ENCODE assay signal across 8 cellular contexts in the genomic region with DNA sequence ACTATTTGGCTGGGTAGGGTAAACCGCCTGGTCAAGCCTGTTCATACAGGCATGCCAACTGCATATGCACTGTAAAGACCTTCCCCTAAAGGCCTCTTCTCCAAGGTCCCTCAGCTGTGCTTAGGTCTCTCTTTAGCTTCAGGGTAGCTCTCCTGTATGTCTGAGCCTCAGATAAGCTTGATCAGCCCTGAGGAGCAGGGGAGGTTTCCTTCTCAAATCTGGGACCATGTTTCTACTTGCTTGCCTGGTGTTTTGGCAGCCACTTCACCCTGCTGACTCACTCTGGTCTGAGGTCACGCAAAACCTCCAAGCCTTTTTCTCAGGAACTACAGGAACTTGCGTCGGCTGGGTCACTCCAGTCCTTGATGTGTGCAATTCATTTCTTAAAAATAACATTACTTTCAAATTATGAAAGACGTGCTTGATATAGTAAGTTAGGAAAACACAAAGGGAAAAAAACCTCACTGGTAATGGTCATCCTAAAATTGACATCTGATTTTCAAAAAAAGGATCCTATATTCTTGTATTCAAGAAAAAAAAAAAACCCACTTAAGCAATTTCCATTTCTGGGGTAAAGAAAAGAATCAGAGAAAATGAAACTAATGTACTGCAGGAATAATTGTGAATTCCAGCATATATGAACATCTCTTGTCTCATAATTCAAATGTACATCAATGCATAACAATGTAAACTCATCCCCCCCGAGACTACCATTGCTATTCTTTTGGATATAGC. TPM values are rescaled to one million over a fixed set of nuclear protein-coding genes. Genes with fewer than 3 reads are reported as not detected.
DNase-seq lines count a peak whose midpoint lies in the region; ATAC-seq and TF ChIP-seq lines count a peak whose summit lies in the region.

No MANE protein-coding gene starts in this region.

- H3K27me3 Mint-ChIP-seq in activated naive CD8-positive, alpha-beta T cell treated with anti-CD3 and anti-CD28 coated beads, Interleukin-2, amount 10 ng/mL, durations not matched to agents 7 days and 5 days = peaks cover 1% of the 10 kb centered on the region
- peaks cover 4% of the 10 kb centered on the region for H3K27me3 Mint-ChIP-seq in endothelial cell (ENCODE audit: unreplicated experiment)

- H3K4me3 ChIP-seq in BLaER1 treated with 17β-estradiol and CSF1 and Interleukin-3, amounts not matched to agents 10 nM and 100 nM = peak overlapping the region in 4 of 10 experiments; percentile 15 to 35 (median 24); a peak in 4 of 20 replicates
- no peak overlapping the region for H3K4me3 ChIP-seq in MG63
- H3K4me3 ChIP-seq in right cardiac atrium (ENCODE audit: low read length) = no peak overlapping the region

- intact Hi-C loops in right cardiac atrium (cut with DNase I) = no loop called here

- peak overlapping the region; percentile 89 to 99 (median 97) for H3K4me2 ChIP-seq in BLaER1 treated with 17β-estradiol and CSF1 and Interleukin-3, amounts not matched to agents 10 nM and 100 nM

- peak overlapping the region; percentile 49 for H3K4me3 Mint-ChIP-seq in activated naive CD8-positive, alpha-beta T cell treated with anti-CD3 and anti-CD28 coated beads, Interleukin-2, amount 10 ng/mL, durations not matched to agents 7 days and 5 days
- no peak overlapping the region for H3K4me3 Mint-ChIP-seq in endothelial cell (ENCODE audit: unreplicated experiment)

- H3K27ac Mint-ChIP-seq in activated naive CD8-positive, alpha-beta T cell treated with anti-CD3 and anti-CD28 coated beads, Interleukin-2, amount 10 ng/mL, durations not matched to agents 7 days and 5 days = peak overlapping the region; percentile 17
- H3K27ac Mint-ChIP-seq in endothelial cell (ENCODE audit: unreplicated experiment) = no peak overlapping the region

- DNase-seq in MG63 = peak; percentile 88
- no peak for DNase-seq in activated naive CD8-positive, alpha-beta T cell treated with anti-CD3 and anti-CD28 coated beads, Interleukin-2, amount 10 ng/mL, durations not matched to agents 7 days and 5 days
- DNase-seq in right cardiac atrium = peak; percentile 82 to 89 (median 83)
- DNase-seq in stimulated activated CD4-positive, alpha-beta T cell treated with anti-CD3 and anti-CD28 coated beads, Interleukin-4, amount 100 ng/mL, for 1 hour = peak; percentile 19
- DNase-seq in endothelial cell (ENCODE audit: low spot score) = no peak
- no peak for DNase-seq in NCI-H1417 (lab: John Stamatoyannopoulos, UW)

- no peaks in the 10 kb centered on the region for H4K20me1 ChIP-seq in BLaER1 treated with 17β-estradiol and CSF1 and Interleukin-3, amounts not matched to agents 10 nM and 100 nM

- peaks cover 73 to 98% (median 95%) of the 10 kb centered on the region in 10 experiments for H3K4me1 ChIP-seq in BLaER1 treated with 17β-estradiol and CSF1 and Interleukin-3, amounts not matched to agents 10 nM and 100 nM
- H3K4me1 ChIP-seq in right cardiac atrium (ENCODE audit: control insufficient read depth, insufficient read depth, low read length) = peaks cover 14% of the 10 kb centered on the region

- 42% methylated on average over 6 of the region's 6 CpGs for WGBS in right cardiac atrium

- no peak for TF ChIP-seq CTCF in endothelial cell (IDR thresholded peaks at IDR 0.05; ENCODE audit: unreplicated experiment)

- H3K36me3 Mint-ChIP-seq in activated naive CD8-positive, alpha-beta T cell treated with anti-CD3 and anti-CD28 coated beads, Interleukin-2, amount 10 ng/mL, durations not matched to agents 7 days and 5 days = peaks cover 2% of the 10 kb centered on the region
- no peaks in the 10 kb centered on the region for H3K36me3 Mint-ChIP-seq in endothelial cell (ENCODE audit: low read depth, unreplicated experiment)

- no peak for TF ChIP-seq POLR2A in GM18505 (IDR thresholded peaks at IDR 0.05; ENCODE audit: borderline replicate concordance, extremely low read depth, insufficient read depth, insufficient read length)

- peak overlapping the region; percentile 53 to 96 (median 85); a peak in 21 of 22 replicates for H3K9ac ChIP-seq in BLaER1 treated with 17β-estradiol and CSF1 and Interleukin-3, amounts not matched to agents 10 nM and 100 nM

- peaks cover 51% of the 10 kb centered on the region for H3K4me1 Mint-ChIP-seq in activated naive CD8-positive, alpha-beta T cell treated with anti-CD3 and anti-CD28 coated beads, Interleukin-2, amount 10 ng/mL, durations not matched to agents 7 days and 5 days
- H3K4me1 Mint-ChIP-seq in endothelial cell (ENCODE audit: unreplicated experiment) = peaks cover 9% of the 10 kb centered on the region

- H3K27ac ChIP-seq in BLaER1 treated with 17β-estradiol and CSF1 and Interleukin-3, amounts not matched to agents 10 nM and 100 nM = peak overlapping the region; percentile 51 to 100 (median 99)
- peak overlapping the region; percentile 93 for H3K27ac ChIP-seq in right cardiac atrium (ENCODE audit: low read length)

- peak; percentile 35 for ATAC-seq in activated naive CD8-positive, alpha-beta T cell treated with anti-CD3 and anti-CD28 coated beads, Interleukin-2, amount 10 ng/mL, durations not matched to agents 7 days and 5 days (ENCODE audit: low read depth)
- peak; percentile 78 to 80 for ATAC-seq in right cardiac atrium
- ATAC-seq in GM18505 (IDR thresholded peaks at IDR 0.05; ENCODE audit: unreplicated experiment) = no peak

- H3K36me3 ChIP-seq in BLaER1 treated with 17β-estradiol and CSF1 and Interleukin-3, amounts not matched to agents 10 nM and 100 nM = 0 out of 22 replicates have a peak, but pooled peaks cover 0 to 6% (median 0%) of the 10 kb centered on the region in 11 experiments
- H3K36me3 ChIP-seq in MG63 = no peaks in the 10 kb centered on the region

- no peaks in the 10 kb centered on the region for H3K27me3 ChIP-seq in BLaER1 treated with 17β-estradiol and CSF1 and Interleukin-3, amounts not matched to agents 10 nM and 100 nM
- no peaks in the 10 kb centered on the region for H3K27me3 ChIP-seq in MG63
- H3K27me3 ChIP-seq in right cardiac atrium (ENCODE audit: control insufficient read depth, insufficient read depth) = no peaks in the 10 kb centered on the region

- H3K9me3 ChIP-seq in BLaER1 treated with 17β-estradiol and CSF1 and Interleukin-3, amounts not matched to agents 10 nM and 100 nM (replicated peaks in 1 of 11) = no peaks in the 10 kb centered on the region
- H3K9me3 ChIP-seq in MG63 (no peaks in the 10 kb centered on the region), right cardiac atrium (ENCODE audit: control insufficient read depth, low read length) (no peaks in the 10 kb centered on the region)

- no peaks in the 10 kb centered on the region for H3K9me3 Mint-ChIP-seq in activated naive CD8-positive, alpha-beta T cell treated with anti-CD3 and anti-CD28 coated beads, Interleukin-2, amount 10 ng/mL, durations not matched to agents 7 days and 5 days
- H3K9me3 Mint-ChIP-seq in endothelial cell (ENCODE audit: unreplicated experiment) = no peaks in the 10 kb centered on the region

- POLR2A ChIA-PET in activated naive CD8-positive, alpha-beta T cell treated with anti-CD3 and anti-CD28 coated beads, Interleukin-2, amount 10 ng/mL, durations not matched to agents 7 days and 5 days (lab: Charles Lee) = interaction anchor here (0.7 to 2.2 kb wide), 3 partner anchors 22 to 27 kb away, joined by 3 to 10 read pairs (median 3); a partner anchor contains a TSS

RNA-seq across cellular contexts. Expression of a gene that starts 24.7 kb away (rescaled TPM):
- total RNA-seq in MG63 (2014; rRNA removed; shearing (Covaris generic); ENCODE audit: low replicate concordance) = 5.0 and 6.9 TPM in 2 replicates
- total RNA-seq in activated naive CD8-positive, alpha-beta T cell treated with anti-CD3 and anti-CD28 coated beads, Interleukin-2, amount 10 ng/mL, durations not matched to agents 7 days and 5 days = 10 to 100 TPM; 21.6 to 22.4 TPM
- total RNA-seq in right cardiac atrium (10 to 100 TPM in 3 of 4 donors, 1 to 10 TPM in 1; 9.8 to 12.5 (median 11.3) TPM), endothelial cell (ENCODE audit: unreplicated experiment) (18.8 TPM)
- 3.8 TPM for polyA plus RNA-seq in right cardiac atrium

RNA-seq across cellular contexts. Expression of a gene that starts 47.4 kb away (rescaled TPM):
- 302 and 372 TPM in 2 replicates for total RNA-seq in MG63 (2014; rRNA removed; shearing (Covaris generic); ENCODE audit: low replicate concordance)
- 100 to 1,000 TPM; 197 to 201 TPM for total RNA-seq in activated naive CD8-positive, alpha-beta T cell treated with anti-CD3 and anti-CD28 coated beads, Interleukin-2, amount 10 ng/mL, durations not matched to agents 7 days and 5 days
- 100 to 1,000 TPM; 114 to 143 (median 130) TPM for total RNA-seq in right cardiac atrium
- 149 TPM for polyA plus RNA-seq in right cardiac atrium
- 74.6 TPM for total RNA-seq in endothelial cell (ENCODE audit: unreplicated experiment)

Comparison
In these comparisons a context has a peak if more than half of its experiments do, and no peak if none do; other contexts are left out.
1. DNase-seq: peak in MG63 (single experiment), right cardiac atrium (3 of 3) and stimulated activated CD4-positive, alpha-beta T cell treated with anti-CD3 and anti-CD28 coated beads, Interleukin-4, amount 100 ng/mL, for 1 hour (single experiment); none in activated naive CD8-positive, alpha-beta T cell treated with anti-CD3 and anti-CD28 coated beads, Interleukin-2, amount 10 ng/mL, durations not matched to agents 7 days and 5 days (single experiment), endothelial cell (single experiment) and NCI-H1417 (0 of 3).